1 cellular context compared by ENCODE assay signal in genomic region chr11:61082931-61083531, GRCh38.
TF ChIP-seq lines count a peak whose summit lies in the region.

No MANE protein-coding gene starts in this region.

TF ChIP-seq in IMR-90, 13 proteins besides CTCF, POLR2A, EP300 and RAD21 (continued from another document):
- TF ChIP-seq ELK1 (IDR thresholded peaks at IDR 0.05; ENCODE audit: borderline replicate concordance, low read depth, low read length) (no peak), BHLHE40 (IDR thresholded peaks at IDR 0.05; ENCODE audit: low read depth, low read length) (no peak), MAFK (IDR thresholded peaks at IDR 0.05; ENCODE audit: low read depth, low read length) (no peak), CEBPB (IDR thresholded peaks at IDR 0.05; ENCODE audit: low read depth, low read length) (no peak), FOS (IDR thresholded peaks at IDR 0.05; ENCODE audit: low read depth, low read length) (no peak), SMC3 (IDR thresholded peaks at IDR 0.05; ENCODE audit: low read depth, low read length) (no peak), CHD1 (IDR thresholded peaks at IDR 0.05; ENCODE audit: low read depth, low read length) (no peak), RCOR1 (IDR thresholded peaks at IDR 0.05; ENCODE audit: insufficient replicate concordance, low read length) (no peak), MAZ (IDR thresholded peaks at IDR 0.05; ENCODE audit: borderline replicate concordance, low read depth, low read length) (no peak), RFX5 (IDR thresholded peaks at IDR 0.05; ENCODE audit: low read depth, low read length) (no peak), MXI1 (IDR thresholded peaks at IDR 0.05; ENCODE audit: borderline replicate concordance, low read depth, low read length) (no peak), NFE2L2 (IDR thresholded peaks at IDR 0.05; ENCODE audit: low read depth, low read length) (no peak)
